ENCODE assay signal across 1 cellular context in genomic region chr3:115660646-115661442, GRCh38.
TF ChIP-seq lines count a peak whose summit lies in the region.

No MANE protein-coding gene starts in this region.

TF ChIP-seq in H1, 55 proteins besides CTCF, POLR2A, EP300 and RAD21:
- no peak for TF ChIP-seq RNF2 (IDR thresholded peaks at IDR 0.05; ENCODE audit: borderline replicate concordance, low read depth, low read length, missing control alignments, poor library complexity, severe bottlenecking)
- no peak for TF ChIP-seq ASH2L (IDR thresholded peaks at IDR 0.05; ENCODE audit: low read length)
- TF ChIP-seq SP2 (IDR thresholded peaks at IDR 0.05; ENCODE audit: low read length): no peak
- no peak for TF ChIP-seq SIN3A (conservative IDR thresholded peaks at IDR 0.05 in 1 of 2, IDR thresholded peaks at IDR 0.05 in 1 of 2; ENCODE audit: low read depth in 1 of 2, low read length in 2 of 2)
- TF ChIP-seq CHD7 (IDR thresholded peaks at IDR 0.05; ENCODE audit: insufficient replicate concordance, low read length): no peak
- no peak for TF ChIP-seq JUND (IDR thresholded peaks at IDR 0.05; ENCODE audit: low read length)
- TF ChIP-seq CBX5 (IDR thresholded peaks at IDR 0.05; ENCODE audit: low read depth, low read length): no peak
- TF ChIP-seq SUZ12 (IDR thresholded peaks at IDR 0.05; ENCODE audit: low read length): no peak
- no peak for TF ChIP-seq SIRT6 (IDR thresholded peaks at IDR 0.05; ENCODE audit: low read length)
- TF ChIP-seq CHD2 (IDR thresholded peaks at IDR 0.05; ENCODE audit: low read length): no peak
- no peak for TF ChIP-seq SIX5 (IDR thresholded peaks at IDR 0.05; ENCODE audit: low read depth, low read length)
- TF ChIP-seq USF2 (IDR thresholded peaks at IDR 0.05; ENCODE audit: low read length): no peak
- TF ChIP-seq NRF1 (IDR thresholded peaks at IDR 0.05; ENCODE audit: low read depth, low read length): no peak
- no peak for TF ChIP-seq POU5F1 (IDR thresholded peaks at IDR 0.05; ENCODE audit: low read depth, low read length)
- no peak for TF ChIP-seq TEAD4 (IDR thresholded peaks at IDR 0.05; ENCODE audit: low read depth, low read length)
- TF ChIP-seq HDAC6 (IDR thresholded peaks at IDR 0.05; ENCODE audit: low read depth, low read length): no peak
- no peak for TF ChIP-seq TBP (IDR thresholded peaks at IDR 0.05; ENCODE audit: low read depth, low read length)
- no peak for TF ChIP-seq CBX8 (IDR thresholded peaks at IDR 0.05; ENCODE audit: borderline replicate concordance, low read depth, low read length)
- no peak for TF ChIP-seq ATF2 (IDR thresholded peaks at IDR 0.05; ENCODE audit: low read length)
